Comparison of ENCODE assay signal across 24 cellular contexts in the genomic region with DNA sequence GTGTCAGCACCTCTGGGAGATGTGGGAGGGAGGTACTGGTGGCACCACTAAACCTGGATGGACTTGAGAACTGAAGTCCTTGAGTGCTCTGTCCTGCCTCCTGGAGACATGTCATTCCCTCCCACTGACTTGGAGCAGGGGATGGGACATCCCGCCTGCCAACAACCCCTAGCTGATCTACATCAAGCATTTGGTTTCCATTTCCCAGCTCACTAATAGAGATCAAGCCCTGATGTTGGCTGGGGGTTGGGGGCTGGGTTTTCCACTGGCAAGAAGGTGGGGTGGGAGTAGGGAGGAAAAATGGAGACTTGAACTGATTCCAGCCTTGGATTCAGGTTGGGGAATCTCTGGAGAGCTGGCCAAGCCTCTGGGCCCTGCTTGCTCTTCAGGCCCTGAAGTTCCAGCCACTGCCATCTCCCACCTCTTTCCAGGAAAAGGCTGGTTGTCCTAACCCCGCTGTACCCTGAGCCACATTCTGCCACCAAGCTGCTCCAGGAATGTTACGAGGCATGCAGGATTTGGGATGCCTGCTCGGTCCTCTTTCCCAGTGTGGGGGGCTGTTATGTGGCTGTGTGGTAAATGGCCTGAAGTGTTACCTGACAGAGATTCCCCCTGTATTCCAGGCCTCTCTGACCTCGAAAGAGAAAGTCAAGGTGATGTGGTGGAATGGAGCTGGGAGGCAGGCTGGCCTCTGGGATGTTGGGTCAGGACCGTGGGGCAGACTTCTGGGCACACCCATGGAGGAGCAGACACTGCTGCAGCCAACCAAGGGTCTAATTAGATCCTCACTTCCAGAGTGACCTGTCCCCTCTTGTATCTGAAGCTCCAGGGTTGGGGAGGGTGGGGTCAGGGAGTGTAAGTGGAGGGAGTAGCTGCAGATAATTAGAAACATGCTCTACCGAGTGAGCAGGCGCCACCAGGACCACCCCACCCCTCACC. TPM values are rescaled to one million over a fixed set of nuclear protein-coding genes. Genes with fewer than 3 reads are reported as not detected.
A peak's percentile ranks its signal among the peaks of the same experiment; 100 is the strongest.
DNase-seq lines count a peak whose midpoint lies in the region; ATAC-seq, FAIRE-seq and TF ChIP-seq lines count a peak whose summit lies in the region.
"Had no signal": no experiment of that assay in that cellular context is flagged by ENCODE, and none has a peak within 500 bp of the region (broad histone marks: within the 10 kb centered on the region; RNA-seq: fewer than 3 reads in every experiment).

No MANE protein-coding gene starts in this region.

- no peak for FAIRE-seq in D721Med (lab: Jason Lieb, UNC)
- FAIRE-seq: GM12892 had no signal

- no peak overlapping the region for H3K9ac ChIP-seq in Karpas-422 (ENCODE audit: low read length)
- H3K9ac ChIP-seq: parathyroid adenoma had no signal

- H3K36me3 ChIP-seq in left ventricle myocardium inferior = peaks cover 30% of the 10 kb centered on the region
- H3K36me3 ChIP-seq in esophagus muscularis mucosa = peaks cover 0 to 41% (median 25%) of the 10 kb centered on the region in 4 donors
- peaks cover 3 to 23% of the 10 kb centered on the region in 2 donors for H3K36me3 ChIP-seq in vagina
- no peaks in the 10 kb centered on the region for H3K36me3 ChIP-seq in Karpas-422 (ENCODE audit: insufficient read depth, low read length)

- H3K27me3 Mint-ChIP-seq in nephron (ENCODE audit: low read depth) = peaks cover 11% of the 10 kb centered on the region
- H3K27me3 Mint-ChIP-seq: T-cell had no signal

- no peaks in the 10 kb centered on the region for H3K9me3 Mint-ChIP-seq in nephron
- H3K9me3 Mint-ChIP-seq: CD14-positive monocyte, T-cell had no signal

- H3K27ac ChIP-seq in left ventricle myocardium inferior (replicated peaks) (peak overlapping the region; percentile 7), esophagus muscularis mucosa (replicated peaks in 1 of 4) (peak overlapping the region; percentile 65 to 98 (median 79)), vagina (peak overlapping the region; percentile 77), Karpas-422 (ENCODE audit: low read length) (no peak overlapping the region)
- H3K27ac ChIP-seq: epithelial cell of prostate, parathyroid adenoma had no signal

- H3K4me2 ChIP-seq in Karpas-422 (ENCODE audit: low read depth, low read length, poor library complexity, severe bottlenecking) = no peak overlapping the region
- H3K4me2 ChIP-seq: smooth muscle cell had no signal

- intact Hi-C loops in left ventricle myocardium inferior (cut with micrococcal nuclease) = no loop called here
- intact Hi-C loops in left cardiac atrium (cut with DNase I) = no loop called here
- intact Hi-C loops in esophagus muscularis mucosa (cut with DNase I) = no loop called here
- intact Hi-C loops in vagina (cut with DNase I) = no loop called here

- no peak overlapping the region for H3K4me3 ChIP-seq in left ventricle myocardium inferior
- no peak overlapping the region for H3K4me3 ChIP-seq in esophagus muscularis mucosa
- no peak overlapping the region for H3K4me3 ChIP-seq in vagina
- H3K4me3 ChIP-seq in Karpas-422 (ENCODE audit: low read length) = no peak overlapping the region
- H3K4me3 ChIP-seq: K562, smooth muscle cell had no signal

- H2AFZ ChIP-seq in Karpas-422 (ENCODE audit: low read length) = no peak overlapping the region
- H2AFZ ChIP-seq: parathyroid adenoma had no signal

- H3K27me3 ChIP-seq in left ventricle myocardium inferior (ENCODE audit: low read depth) (no peaks in the 10 kb centered on the region), esophagus muscularis mucosa (no peaks in the 10 kb centered on the region), vagina (no peaks in the 10 kb centered on the region), Karpas-422 (ENCODE audit: low read length) (no peaks in the 10 kb centered on the region)

- H3K4me3 Mint-ChIP-seq in nephron = no peak overlapping the region
- H3K4me3 Mint-ChIP-seq: CD14-positive monocyte, T-cell had no signal

- peaks cover 88% of the 10 kb centered on the region for H3K4me1 Mint-ChIP-seq in nephron
- H3K4me1 Mint-ChIP-seq: CD14-positive monocyte, T-cell had no signal

- no peaks in the 10 kb centered on the region for H3K79me2 ChIP-seq in Karpas-422 (ENCODE audit: low read length)
- H3K79me2 ChIP-seq: parathyroid adenoma had no signal

- no peak for TF ChIP-seq POLR2A in esophagus muscularis mucosa (IDR thresholded peaks at IDR 0.05; ENCODE audit: low read depth)
- no peak for TF ChIP-seq POLR2A in vagina (IDR thresholded peaks at IDR 0.05)

- TF ChIP-seq EP300 in esophagus muscularis mucosa (IDR thresholded peaks at IDR 0.05) = no peak

- peaks cover 22% of the 10 kb centered on the region for H3K36me3 Mint-ChIP-seq in nephron (ENCODE audit: low read depth)
- H3K36me3 Mint-ChIP-seq: CD14-positive monocyte had no signal

- DNase-seq in left ventricle myocardium inferior (no peak), left cardiac atrium (no peak), esophagus muscularis mucosa (ENCODE audit: extremely low spot score) (no peak), vagina (ENCODE audit: extremely low spot score in 2 of 2) (peak in 1 of 2 donors; percentile 93), D721Med (ENCODE audit: insufficient read length, low spot score) (no peak), T-helper 2 cell (no peak), Karpas-422 (no peak)
- DNase-seq: ACHN; activated CD4-positive, alpha-beta T cell treated with anti-CD3 and anti-CD28 coated beads, Interleukin-2, amount 50 U/mL, for 1 hour; activated CD8-positive, alpha-beta memory T cell treated with anti-CD3 and anti-CD28 coated beads, Interleukin-2, amount 50 U/mL, for 48 hours; activated effector memory CD4-positive, alpha-beta T cell treated with Interleukin-2 at 50 U/mL for 16 hours; caudate nucleus; NCI-H1048; NCI-H446 treated with DMSO at 0.1 percent for 48 hours; stimulated activated CD4-positive, alpha-beta T cell treated with anti-CD3 and anti-CD28 coated beads, Interleukin-4, amount 100 ng/mL, for 4 hours; T-cell had no signal

- H3K4me1 ChIP-seq in left ventricle myocardium inferior (peaks cover 82% of the 10 kb centered on the region), esophagus muscularis mucosa (peaks cover 54 to 91% (median 88%) of the 10 kb centered on the region in 4 donors), vagina (peaks cover 80% of the 10 kb centered on the region), Karpas-422 (ENCODE audit: low read length) (peaks cover 4% of the 10 kb centered on the region)
- H3K4me1 ChIP-seq: parathyroid adenoma had no signal

- ATAC-seq in left cardiac atrium = no peak
- ATAC-seq: K562, T-cell had no signal

- H4K20me1 ChIP-seq in Karpas-422 (ENCODE audit: insufficient read depth, low read depth, low read length) = 0 out of 2 replicates have a peak, but pooled peaks cover 3% of the 10 kb centered on the region

- 67% methylated on average over 4 of the region's 8 CpGs for WGBS in esophagus muscularis mucosa

- TF ChIP-seq CTCF in left ventricle myocardium inferior (IDR thresholded peaks at IDR 0.05; ENCODE audit: borderline replicate concordance) = no peak
- no peak for TF ChIP-seq CTCF in esophagus muscularis mucosa (IDR thresholded peaks at IDR 0.05)
- TF ChIP-seq CTCF in nephron (IDR thresholded peaks at IDR 0.05; ENCODE audit: unreplicated experiment in 3 of 3) = no peak
- TF ChIP-seq CTCF in vagina (IDR thresholded peaks at IDR 0.05) = no peak
- no peak for TF ChIP-seq CTCF in D721Med (IDR thresholded peaks at IDR 0.05; ENCODE audit: insufficient read depth, missing control alignments)

- no peaks in the 10 kb centered on the region for H3K9me2 ChIP-seq in Karpas-422 (replicated peaks; ENCODE audit: insufficient read depth, low read length)

- H3K9me3 ChIP-seq in left ventricle myocardium inferior (replicated peaks) (no peaks in the 10 kb centered on the region), esophagus muscularis mucosa (no peaks in the 10 kb centered on the region), vagina (no peaks in the 10 kb centered on the region), Karpas-422 (ENCODE audit: low read length) (no peaks in the 10 kb centered on the region)

- peak overlapping the region; percentile 91 to 96 (median 92) for H3K27ac Mint-ChIP-seq in nephron
- H3K27ac Mint-ChIP-seq: T-cell had no signal

RNA-seq across cellular contexts. Expression of a gene that starts 16.7 kb away (rescaled TPM):
- 130 TPM for total RNA-seq in left ventricle myocardium inferior
- total RNA-seq in left cardiac atrium = 100 to 1,000 TPM; 443 to 470 TPM
- total RNA-seq in esophagus muscularis mucosa = 100 to 1,000 TPM; 258 to 444 (median 268) TPM
- 700 TPM for total RNA-seq in vagina
- not detected in 2 replicates for total RNA-seq in Karpas-422 (2014; rRNA removed; shearing (Covaris generic); ENCODE audit: low replicate concordance)

RNA-seq across cellular contexts. Expression of a gene that starts 41.5 kb away (rescaled TPM):
- total RNA-seq in left ventricle myocardium inferior (not detected), left cardiac atrium (not detected), esophagus muscularis mucosa (not detected), vagina (296 TPM)
- not detected in 2 replicates for total RNA-seq in Karpas-422 (2014; rRNA removed; shearing (Covaris generic); ENCODE audit: low replicate concordance)
- total RNA-seq: subcutaneous adipose tissue had no signal

RNA-seq across cellular contexts. Expression of a gene that starts 42.2 kb away (rescaled TPM):
- 2.1 TPM for total RNA-seq in left ventricle myocardium inferior
- 1 to 10 TPM in 1 of 2 donors, under 1 TPM in 1; 0.47 to 4.2 TPM for total RNA-seq in left cardiac atrium
- 1 to 10 TPM in 1 of 4 donors, under 1 TPM in 3; under 0.01 to 1.4 (median 0.30) TPM for total RNA-seq in esophagus muscularis mucosa
- total RNA-seq in vagina = 16.9 TPM
- 101 and 199 TPM in 2 replicates for total RNA-seq in Karpas-422 (2014; rRNA removed; shearing (Covaris generic); ENCODE audit: low replicate concordance)

Comparison
In these comparisons a context has a peak if more than half of its experiments do, and no peak if none do; other contexts are left out.
1. RNA of a gene that starts 16.7 kb away (total RNA-seq): 700 TPM in vagina (single experiment), 443 to 470 TPM in left cardiac atrium, 258 to 444 TPM in esophagus muscularis mucosa and 130 TPM in left ventricle myocardium inferior (single experiment); not detected in Karpas-422; every median in the first group is over 100 times any median in the second.
2. RNA of a gene that starts 41.5 kb away (total RNA-seq): 296 TPM in vagina (single experiment); not detected in left cardiac atrium, not detected in left ventricle myocardium inferior (single experiment), not detected in esophagus muscularis mucosa and not detected in Karpas-422; every median in the first group is over 100 times any median in the second.